10 cellular contexts compared by ENCODE assay signal in the genomic region with DNA sequence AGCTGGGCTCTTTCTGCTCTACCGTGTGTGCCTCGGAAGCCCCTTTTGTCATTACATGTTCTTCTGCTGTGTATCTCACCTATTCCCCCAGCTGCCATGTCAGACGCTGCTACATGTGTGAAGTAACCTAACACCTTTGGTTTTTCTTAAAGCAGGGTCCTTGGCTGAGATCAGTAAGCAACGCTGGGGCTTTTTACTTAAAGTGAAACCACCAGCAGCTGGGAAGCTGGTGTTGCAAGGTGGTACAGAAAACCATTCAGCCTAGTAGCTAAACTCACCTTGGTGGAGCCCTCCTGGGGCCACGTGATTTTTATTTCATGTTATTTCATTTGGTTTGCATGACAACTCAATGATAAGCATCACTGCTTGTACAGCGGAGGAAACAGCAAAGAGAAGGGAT.
A peak's percentile ranks its signal among the peaks of the same experiment; 100 is the strongest.
DNase-seq lines count a peak whose midpoint lies in the region; ATAC-seq, FAIRE-seq and TF ChIP-seq lines count a peak whose summit lies in the region.
"Had no signal": no experiment of that assay in that cellular context is flagged by ENCODE, and none has a peak within 500 bp of the region (broad histone marks: within the 10 kb centered on the region; RNA-seq: fewer than 3 reads in every experiment).

No MANE protein-coding gene starts in this region.

- CTCF ChIA-PET in activated naive CD4-positive, alpha-beta T cell treated with anti-CD3 and anti-CD28 coated beads for 36 hours (lab: Charles Lee): no interaction called here

- intact Hi-C loops in activated naive CD4-positive, alpha-beta T cell treated with anti-CD3 and anti-CD28 coated beads for 36 hours (cut with micrococcal nuclease): loop anchor here (2.0 kb wide), 1 partner anchor 43 kb away; no protein-coding TSS in a partner anchor
- intact Hi-C loops in pancreas (cut with DNase I): no loop called here

- H3K27me3 ChIP-seq in brain microvascular endothelial cell (replicated peaks): no peaks in the 10 kb centered on the region
- no peaks in the 10 kb centered on the region for H3K27me3 ChIP-seq in pancreas
- H3K27me3 ChIP-seq: right atrium auricular region had no signal

- peak; percentile 18 for DNase-seq in activated naive CD4-positive, alpha-beta T cell treated with anti-CD3 and anti-CD28 coated beads for 36 hours
- no peak for DNase-seq in activated naive CD4-positive, alpha-beta T cell (lab: John Stamatoyannopoulos, UW)
- DNase-seq in NAMALWA (ENCODE audit: low spot score) (peak; percentile 44), NCI-H510A (lab: John Stamatoyannopoulos, UW) (no peak), brain microvascular endothelial cell (no peak), pancreas (no peak)
- no peak for DNase-seq in stimulated activated naive CD8-positive, alpha-beta T cell treated with anti-CD3 and anti-CD28 coated beads, Interleukin-15, amount 100 ng/mL, for 72 hours

- TF ChIP-seq CTCF in brain microvascular endothelial cell (IDR thresholded peaks at IDR 0.05; ENCODE audit: low read depth, low read length, missing control alignments) (no peak), pancreas (IDR thresholded peaks at IDR 0.05) (no peak)

- H3K4me3 Mint-ChIP-seq in activated naive CD4-positive, alpha-beta T cell treated with anti-CD3 and anti-CD28 coated beads for 36 hours: no peak overlapping the region
- no peak overlapping the region for H3K4me3 Mint-ChIP-seq in stimulated activated naive CD8-positive, alpha-beta T cell treated with anti-CD3 and anti-CD28 coated beads, Interleukin-15, amount 100 ng/mL, for 72 hours

- H3K36me3 Mint-ChIP-seq in activated naive CD4-positive, alpha-beta T cell treated with anti-CD3 and anti-CD28 coated beads for 36 hours (ENCODE audit: low read depth): no peaks in the 10 kb centered on the region

- ATAC-seq in HG02678 (IDR thresholded peaks at IDR 0.05; ENCODE audit: unreplicated experiment) (peak; percentile 57), pancreas (no peak)
- peak; percentile 40 for ATAC-seq in stimulated activated naive CD8-positive, alpha-beta T cell treated with anti-CD3 and anti-CD28 coated beads, Interleukin-15, amount 100 ng/mL, for 72 hours

- FAIRE-seq in pancreas (lab: Jason Lieb, UNC): no peak

- no peaks in the 10 kb centered on the region for H3K4me1 Mint-ChIP-seq in activated naive CD4-positive, alpha-beta T cell treated with anti-CD3 and anti-CD28 coated beads for 36 hours (ENCODE audit: low read depth)
- peaks cover 14% of the 10 kb centered on the region for H3K4me1 Mint-ChIP-seq in stimulated activated naive CD8-positive, alpha-beta T cell treated with anti-CD3 and anti-CD28 coated beads, Interleukin-15, amount 100 ng/mL, for 72 hours

- 46 to 53% methylated on average over 6 of the region's 6 CpGs for WGBS in pancreas, 2 donors

- no peaks in the 10 kb centered on the region for H3K9me3 Mint-ChIP-seq in activated naive CD4-positive, alpha-beta T cell treated with anti-CD3 and anti-CD28 coated beads for 36 hours
- H3K9me3 Mint-ChIP-seq in stimulated activated naive CD8-positive, alpha-beta T cell treated with anti-CD3 and anti-CD28 coated beads, Interleukin-15, amount 100 ng/mL, for 72 hours: no peaks in the 10 kb centered on the region

- H3K4me3 ChIP-seq in brain microvascular endothelial cell (ENCODE audit: low read depth, low read length) (no peak overlapping the region), pancreas (no peak overlapping the region)
- H3K4me3 ChIP-seq: esophagus muscularis mucosa, right atrium auricular region had no signal

- H3K27me3 Mint-ChIP-seq in activated naive CD4-positive, alpha-beta T cell treated with anti-CD3 and anti-CD28 coated beads for 36 hours (ENCODE audit: low read depth): peaks cover 7% of the 10 kb centered on the region
- peaks cover 24% of the 10 kb centered on the region for H3K27me3 Mint-ChIP-seq in stimulated activated naive CD8-positive, alpha-beta T cell treated with anti-CD3 and anti-CD28 coated beads, Interleukin-15, amount 100 ng/mL, for 72 hours

- H3K36me3 ChIP-seq in brain microvascular endothelial cell (replicated peaks) (no peaks in the 10 kb centered on the region), pancreas (no peaks in the 10 kb centered on the region)
- H3K36me3 ChIP-seq: esophagus muscularis mucosa, right atrium auricular region had no signal

- H3K27ac ChIP-seq in brain microvascular endothelial cell (no peak overlapping the region), pancreas (no peak overlapping the region)
- H3K27ac ChIP-seq: esophagus muscularis mucosa, right atrium auricular region had no signal

- no peaks in the 10 kb centered on the region for H3K4me1 ChIP-seq in pancreas
- H3K4me1 ChIP-seq: esophagus muscularis mucosa, right atrium auricular region had no signal

- H3K9me3 ChIP-seq in pancreas: no peaks in the 10 kb centered on the region
- H3K9me3 ChIP-seq: right atrium auricular region had no signal

- in situ Hi-C loops in brain microvascular endothelial cell (cut with HindIII; ENCODE audit: low pct_ligation_motif_present, low sequenced_read_pairs): no loop called here

- H3K27ac Mint-ChIP-seq in activated naive CD4-positive, alpha-beta T cell treated with anti-CD3 and anti-CD28 coated beads for 36 hours: no peak overlapping the region
- H3K27ac Mint-ChIP-seq in stimulated activated naive CD8-positive, alpha-beta T cell treated with anti-CD3 and anti-CD28 coated beads, Interleukin-15, amount 100 ng/mL, for 72 hours: no peak overlapping the region

Comparison
In these comparisons a context has a peak if more than half of its experiments do, and no peak if none do; other contexts are left out.
1. DNase-seq: peak in activated naive CD4-positive, alpha-beta T cell treated with anti-CD3 and anti-CD28 coated beads for 36 hours (single experiment) and NAMALWA (single experiment); none in activated naive CD4-positive, alpha-beta T cell (0 of 4), stimulated activated naive CD8-positive, alpha-beta T cell treated with anti-CD3 and anti-CD28 coated beads, Interleukin-15, amount 100 ng/mL, for 72 hours (0 of 2), NCI-H510A (single experiment), brain microvascular endothelial cell (single experiment) and pancreas (0 of 6).
2. ATAC-seq: peak in HG02678 (single experiment) and stimulated activated naive CD8-positive, alpha-beta T cell treated with anti-CD3 and anti-CD28 coated beads, Interleukin-15, amount 100 ng/mL, for 72 hours (single experiment); none in pancreas (0 of 4).